ENCODE assay signal across 8 cellular contexts in genomic region chr12:56267443-56268071, GRCh38. TPM values are rescaled to one million over a fixed set of nuclear protein-coding genes. Genes with fewer than 3 reads are reported as not detected.
A peak's percentile ranks its signal among the peaks of the same experiment; 100 is the strongest.
DNase-seq lines count a peak whose midpoint lies in the region; ATAC-seq and TF ChIP-seq lines count a peak whose summit lies in the region.

No MANE protein-coding gene starts in this region.

- H3K4me3 ChIP-seq in HUES64 (ENCODE audit: low read length) (peak overlapping the region; percentile 84), left lung (peak overlapping the region; percentile 68 to 79), thymus (ENCODE audit: low read length) (peak overlapping the region; percentile 72)

- peak overlapping the region; percentile 41 for H3K9ac ChIP-seq in HUES64 (ENCODE audit: low read depth, low read length)

- H3K36me3 Mint-ChIP-seq in activated CD4-positive, alpha-beta T cell treated with anti-CD3 and anti-CD28 coated beads, Interleukin-2, amount 10 ng/mL, durations not matched to agents 24 days and 14 days (ENCODE audit: low read depth) = peaks cover 21% of the 10 kb centered on the region
- peaks cover 21% of the 10 kb centered on the region for H3K36me3 Mint-ChIP-seq in MCF 10A (ENCODE audit: insufficient read depth, unreplicated experiment)

- POLR2A ChIA-PET in MCF 10A (lab: Yijun Ruan, JAX) = interaction anchor here (0.6 to 2.2 kb wide), 12 partner anchors 9 to 332 kb away, joined by 3 to 10 read pairs (median 4); partner anchors contain the start of genes ANKRD52, CNPY2, PAN2 and SMARCC2

- intact Hi-C loops in activated CD4-positive, alpha-beta T cell treated with anti-CD3 and anti-CD28 coated beads, Interleukin-2, amount 10 ng/mL, durations not matched to agents 24 days and 14 days (cut with micrococcal nuclease) = loop anchor here (2.0 to 10.0 kb wide), 3 partner anchors 33 to 197 kb away; partner anchors contain the start of genes CNPY2, CS and SPRYD4
- intact Hi-C loops in MCF 10A (cut with micrococcal nuclease) = no loop called here
- intact Hi-C loops in left lung (cut with DNase I) = no loop called here

- ATAC-seq in left lung = peak; percentile 19

- H3K27ac Mint-ChIP-seq in activated CD4-positive, alpha-beta T cell treated with anti-CD3 and anti-CD28 coated beads, Interleukin-2, amount 10 ng/mL, durations not matched to agents 24 days and 14 days = peak overlapping the region; percentile 73
- H3K27ac Mint-ChIP-seq in MCF 10A (ENCODE audit: low read depth, unreplicated experiment) = peak overlapping the region; percentile 51

- peaks cover 32% of the 10 kb centered on the region for H3K36me3 ChIP-seq in HUES64 (ENCODE audit: insufficient read depth, low read length)
- H3K36me3 ChIP-seq in left lung = peaks cover 0 to 23% of the 10 kb centered on the region in 2 donors
- H3K36me3 ChIP-seq in thymus (ENCODE audit: control insufficient read depth, insufficient read depth) = peaks cover 12% of the 10 kb centered on the region

- peaks cover 14% of the 10 kb centered on the region for H3K4me1 Mint-ChIP-seq in activated CD4-positive, alpha-beta T cell treated with anti-CD3 and anti-CD28 coated beads, Interleukin-2, amount 10 ng/mL, durations not matched to agents 24 days and 14 days
- H3K4me1 Mint-ChIP-seq in MCF 10A (ENCODE audit: insufficient read depth, unreplicated experiment) = peaks cover 5% of the 10 kb centered on the region

- H3K9me3 ChIP-seq in HUES64 (ENCODE audit: insufficient read depth, low read depth, low read length) = no peaks in the 10 kb centered on the region
- H3K9me3 ChIP-seq in left lung = no peaks in the 10 kb centered on the region
- H3K9me3 ChIP-seq in thymus (ENCODE audit: control insufficient read depth) = no peaks in the 10 kb centered on the region

- H3K4me3 Mint-ChIP-seq in activated CD4-positive, alpha-beta T cell treated with anti-CD3 and anti-CD28 coated beads, Interleukin-2, amount 10 ng/mL, durations not matched to agents 24 days and 14 days = peak overlapping the region; percentile 93
- peak overlapping the region; percentile 89 for H3K4me3 Mint-ChIP-seq in MCF 10A (ENCODE audit: unreplicated experiment)

- H3K4me1 ChIP-seq in HUES64 (ENCODE audit: insufficient read depth, low read length) (peaks cover 4% of the 10 kb centered on the region), left lung (peaks cover 4 to 18% of the 10 kb centered on the region in 2 donors), thymus (ENCODE audit: control insufficient read depth, insufficient read depth, low read length) (peaks cover 2% of the 10 kb centered on the region)

- DNase-seq in activated CD4-positive, alpha-beta T cell treated with anti-CD3 and anti-CD28 coated beads, Interleukin-2, amount 10 ng/mL, durations not matched to agents 24 days and 14 days = no peak
- DNase-seq in activated CD4-positive, alpha-beta T cell treated with anti-CD3 and anti-CD28 coated beads for 1 hour = no peak
- no peak for DNase-seq in MCF 10A (ENCODE audit: unreplicated experiment)
- DNase-seq in left lung = no peak
- DNase-seq in GM19240 (ENCODE audit: insufficient read length, low spot score) = no peak
- no peak for DNase-seq in NCI-H510A treated with DMSO at 0.1 percent for 48 hours (lab: John Stamatoyannopoulos, UW)

- WGBS in HUES64 = 26% methylated on average over 21 of the region's 21 CpGs
- 49% methylated on average over 21 of the region's 21 CpGs for WGBS in thymus

- no peaks in the 10 kb centered on the region for H3K9me3 Mint-ChIP-seq in activated CD4-positive, alpha-beta T cell treated with anti-CD3 and anti-CD28 coated beads, Interleukin-2, amount 10 ng/mL, durations not matched to agents 24 days and 14 days
- H3K9me3 Mint-ChIP-seq in MCF 10A (ENCODE audit: unreplicated experiment) = no peaks in the 10 kb centered on the region

- H3K27me3 Mint-ChIP-seq in activated CD4-positive, alpha-beta T cell treated with anti-CD3 and anti-CD28 coated beads, Interleukin-2, amount 10 ng/mL, durations not matched to agents 24 days and 14 days = no peaks in the 10 kb centered on the region
- no peaks in the 10 kb centered on the region for H3K27me3 Mint-ChIP-seq in MCF 10A (ENCODE audit: insufficient read depth, unreplicated experiment)

- peak overlapping the region; percentile 92; the same call in 1 of the 2 replicates for H3K27ac ChIP-seq in HUES64 (ENCODE audit: low read depth, low read length)
- H3K27ac ChIP-seq in left lung = peak overlapping the region; percentile 93 to 94
- no peak overlapping the region for H3K27ac ChIP-seq in thymus (ENCODE audit: low read depth)

- no TSS peak for BruUV-seq in MCF 10A (replicated peaks; lab: Mats Ljungman, UMichigan)

- CTCF ChIA-PET in MCF 10A (lab: Yijun Ruan, JAX) = interaction anchor here (0.6 to 1.8 kb wide), 9 partner anchors 12 to 499 kb away, joined by 3 to 9 read pairs (median 4); no protein-coding TSS in a partner anchor

- TF ChIP-seq CTCF in MCF 10A (IDR thresholded peaks at IDR 0.05; ENCODE audit: unreplicated experiment) (no peak), left lung (IDR thresholded peaks at IDR 0.05) (no peak)

- H3K27me3 ChIP-seq in HUES64 (ENCODE audit: insufficient read depth, low read length) (no peaks in the 10 kb centered on the region), left lung (no peaks in the 10 kb centered on the region), thymus (ENCODE audit: control insufficient read depth, insufficient read depth) (no peaks in the 10 kb centered on the region)

RNA-seq across cellular contexts. Expression of gene COQ10A, which starts 0.8 kb away (rescaled TPM):
- 17.0 TPM in 2 replicates for total RNA-seq in activated CD4-positive, alpha-beta T cell treated with anti-CD3 and anti-CD28 coated beads, Interleukin-2, amount 10 ng/mL, durations not matched to agents 24 days and 14 days
- polyA plus RNA-seq in HUES64 (2013, experiment 1 of 2) = 11.8 TPM
- 14.3 TPM for polyA plus RNA-seq in HUES64 (2013, experiment 2 of 2)
- total RNA-seq in MCF 10A (2022) (3.6 and 3.8 TPM in 2 replicates), left lung (10 to 100 TPM in 1 of 2 donors, 1 to 10 TPM in 1; 9.4 to 10.9 TPM)
- 24.9 TPM for polyA plus RNA-seq in thymus

RNA-seq across cellular contexts. Expression of gene ANKRD52, which starts 9.4 kb away (rescaled TPM):
- total RNA-seq in activated CD4-positive, alpha-beta T cell treated with anti-CD3 and anti-CD28 coated beads, Interleukin-2, amount 10 ng/mL, durations not matched to agents 24 days and 14 days = 68.0 and 69.0 TPM in 2 replicates
- 12.9 TPM for polyA plus RNA-seq in HUES64 (2013, experiment 1 of 2)
- polyA plus RNA-seq in HUES64 (2013, experiment 2 of 2) = 14.3 TPM
- total RNA-seq in MCF 10A (2022) (46.3 and 73.8 TPM in 2 replicates), left lung (10 to 100 TPM; 33.3 to 39.3 TPM)
- polyA plus RNA-seq in thymus = 7.9 TPM

RNA-seq across cellular contexts. Expression of gene CS, which starts 32.6 kb away (rescaled TPM):
- total RNA-seq in activated CD4-positive, alpha-beta T cell treated with anti-CD3 and anti-CD28 coated beads, Interleukin-2, amount 10 ng/mL, durations not matched to agents 24 days and 14 days = 311 and 317 TPM in 2 replicates
- 106 TPM for polyA plus RNA-seq in HUES64 (2013, experiment 1 of 2)
- 117 TPM for polyA plus RNA-seq in HUES64 (2013, experiment 2 of 2)
- 213 and 257 TPM in 2 replicates for total RNA-seq in MCF 10A (2022)
- total RNA-seq in left lung = 100 to 1,000 TPM; 193 to 213 TPM
- 53.6 TPM for polyA plus RNA-seq in thymus

RNA-seq across cellular contexts. Expression of gene SLC39A5, which starts 37.7 kb away (rescaled TPM):
- total RNA-seq in activated CD4-positive, alpha-beta T cell treated with anti-CD3 and anti-CD28 coated beads, Interleukin-2, amount 10 ng/mL, durations not matched to agents 24 days and 14 days = 0.86 and 1.6 TPM in 2 replicates
- polyA plus RNA-seq in HUES64 (2013, experiment 1 of 2) = 0.20 TPM
- 0.51 TPM for polyA plus RNA-seq in HUES64 (2013, experiment 2 of 2)
- total RNA-seq in MCF 10A (2022) (not detected in 2 replicates), left lung (under 1 TPM in 1 of 2 donors, not detected in 1; 0.29 TPM)
- polyA plus RNA-seq in thymus = 0.30 TPM

RNA-seq across cellular contexts. Expression of gene NABP2, which starts 43.4 kb away (rescaled TPM):
- total RNA-seq in activated CD4-positive, alpha-beta T cell treated with anti-CD3 and anti-CD28 coated beads, Interleukin-2, amount 10 ng/mL, durations not matched to agents 24 days and 14 days = 94.7 and 96.0 TPM in 2 replicates
- 41.1 TPM for polyA plus RNA-seq in HUES64 (2013, experiment 1 of 2)
- 40.8 TPM for polyA plus RNA-seq in HUES64 (2013, experiment 2 of 2)
- total RNA-seq in MCF 10A (2022) (53.3 and 56.2 TPM in 2 replicates), left lung (10 to 100 TPM; 32.6 to 33.8 TPM)
- 16.0 TPM for polyA plus RNA-seq in thymus
